ENCODE assay signal across 8 cellular contexts in genomic region chr13:40271931-40272775, GRCh38.
DNase-seq lines count a peak whose midpoint lies in the region; ATAC-seq and TF ChIP-seq lines count a peak whose summit lies in the region.

No MANE protein-coding gene starts in this region.

- DNase-seq in NCI-H446 (lab: John Stamatoyannopoulos, UW), result peak; percentile 66 to 80
- peak; percentile 73 for DNase-seq in brain microvascular endothelial cell
- peak; percentile 53 for DNase-seq in lower lobe of right lung
- DNase-seq in stimulated activated CD8-positive, alpha-beta memory T cell treated with anti-CD3 and anti-CD28 coated beads, Interleukin-4, amount 100 ng/mL, for 4 hours (ENCODE audit: low read depth in 2 of 2, low spot score in 1 of 2), result peak; percentile 32 to 45
- no peak for DNase-seq in NK-92 treated with Interleukin-12 subunit alpha and Interleukin-12 subunit beta, amount 100 ng/mL, for 24 hours (lab: John Stamatoyannopoulos, UW)
- no peak for DNase-seq in WERI-Rb-1
- no peak for DNase-seq in NCI-H1105 (lab: John Stamatoyannopoulos, UW)

- H3K27ac ChIP-seq in BLaER1 (peak overlapping the region; percentile 33; the same call in 1 of the 2 replicates), brain microvascular endothelial cell (peak overlapping the region; percentile 47), lower lobe of right lung (peak overlapping the region; percentile 61), WERI-Rb-1 (no peak overlapping the region)

- H3K36me3 ChIP-seq in BLaER1 (no peaks in the 10 kb centered on the region), brain microvascular endothelial cell (replicated peaks) (no peaks in the 10 kb centered on the region), lower lobe of right lung (no peaks in the 10 kb centered on the region), WERI-Rb-1 (no peaks in the 10 kb centered on the region)

- no peaks in the 10 kb centered on the region for H4K20me1 ChIP-seq in BLaER1

- no peak overlapping the region for H3K9ac ChIP-seq in BLaER1

- in situ Hi-C loops in brain microvascular endothelial cell (cut with HindIII; ENCODE audit: low pct_ligation_motif_present, low sequenced_read_pairs), result no loop called here

- H3K9me3 ChIP-seq in BLaER1, result no peaks in the 10 kb centered on the region
- no peaks in the 10 kb centered on the region for H3K9me3 ChIP-seq in lower lobe of right lung
- H3K9me3 ChIP-seq in WERI-Rb-1 (ENCODE audit: severe bottlenecking), result no peaks in the 10 kb centered on the region

- H3K4me2 ChIP-seq in BLaER1, result peak overlapping the region; percentile 79

- no peak for TF ChIP-seq CTCF in brain microvascular endothelial cell (IDR thresholded peaks at IDR 0.05; ENCODE audit: low read depth, low read length, missing control alignments)
- no peak for TF ChIP-seq CTCF in lower lobe of right lung (IDR thresholded peaks at IDR 0.05)
- no peak for TF ChIP-seq CTCF in WERI-Rb-1 (IDR thresholded peaks at IDR 0.05; ENCODE audit: low read depth, low read length)

- H3K4me1 ChIP-seq in BLaER1, result peaks cover 38% of the 10 kb centered on the region
- peaks cover 18% of the 10 kb centered on the region for H3K4me1 ChIP-seq in lower lobe of right lung

- H3K27me3 ChIP-seq in BLaER1, result no peaks in the 10 kb centered on the region
- H3K27me3 ChIP-seq in brain microvascular endothelial cell (replicated peaks), result no peaks in the 10 kb centered on the region
- H3K27me3 ChIP-seq in lower lobe of right lung (ENCODE audit: low read depth), result no peaks in the 10 kb centered on the region
- no peaks in the 10 kb centered on the region for H3K27me3 ChIP-seq in WERI-Rb-1 (ENCODE audit: insufficient read depth, low read depth, severe bottlenecking)

- no peak overlapping the region for H3K4me3 ChIP-seq in BLaER1
- H3K4me3 ChIP-seq in brain microvascular endothelial cell (ENCODE audit: low read depth, low read length), result no peak overlapping the region
- H3K4me3 ChIP-seq in lower lobe of right lung, result no peak overlapping the region
- H3K4me3 ChIP-seq in WERI-Rb-1 (ENCODE audit: low read depth, low read length), result no peak overlapping the region

- ATAC-seq in lower lobe of right lung, result peak; percentile 19 to 50

- intact Hi-C loops in lower lobe of right lung (cut with DNase I), result no loop called here

Comparison
In these comparisons a context has a peak if more than half of its experiments do, and no peak if none do; other contexts are left out.
1. DNase-seq: peak in NCI-H446 (2 of 2), brain microvascular endothelial cell (single experiment), lower lobe of right lung (single experiment) and stimulated activated CD8-positive, alpha-beta memory T cell treated with anti-CD3 and anti-CD28 coated beads, Interleukin-4, amount 100 ng/mL, for 4 hours (2 of 2); none in NK-92 treated with Interleukin-12 subunit alpha and Interleukin-12 subunit beta, amount 100 ng/mL, for 24 hours (single experiment), WERI-Rb-1 (single experiment) and NCI-H1105 (single experiment).